ENCODE assay signal across 7 cellular contexts in genomic region chr1:84998642-84999280, GRCh38. TPM values are rescaled to one million over a fixed set of nuclear protein-coding genes. Genes with fewer than 3 reads are reported as not detected.
DNase-seq lines count a peak whose midpoint lies in the region; ATAC-seq and TF ChIP-seq lines count a peak whose summit lies in the region.

No MANE protein-coding gene starts in this region.

- no peak overlapping the region for H3K4me3 ChIP-seq in HEK293 (ENCODE audit: low read depth, low read length)
- no peak overlapping the region for H3K4me3 ChIP-seq in cardiac fibroblast (replicated peaks in 1 of 2; ENCODE audit: low read depth in 2 of 2, low read length in 2 of 2)
- peak overlapping the region; percentile 76 for H3K4me3 ChIP-seq in skeletal muscle satellite cell (ENCODE audit: low read length)

- H3K36me3 ChIP-seq in HEK293 (ENCODE audit: control insufficient read depth in 2 of 2, insufficient read depth in 1 of 2, low read length in 2 of 2) (no peaks in the 10 kb centered on the region), skeletal muscle satellite cell (ENCODE audit: insufficient read depth, low read length) (no peaks in the 10 kb centered on the region)

- H3K9me3 ChIP-seq in HEK293 (ENCODE audit: control insufficient read depth, insufficient read depth, low read depth, low read length) (no peaks in the 10 kb centered on the region), skeletal muscle satellite cell (replicated peaks; ENCODE audit: low read length) (no peaks in the 10 kb centered on the region)

- DNase-seq in SW480 (ENCODE audit: low spot score) (peak; percentile 9), cardiac fibroblast (ENCODE audit: low read depth in 2 of 2) (peak; percentile 9 to 20), NCI-H526 (lab: John Stamatoyannopoulos, UW) (no peak), nucleus accumbens (lab: John Stamatoyannopoulos, UW) (no peak)

- CTCF ChIA-PET in HEK293 (lab: Yijun Ruan, JAX), result no interaction called here

- H3K27ac ChIP-seq in HEK293 (ENCODE audit: extremely low read depth, low read depth, low read length), result no peak overlapping the region

- ATAC-seq in HG02571 (IDR thresholded peaks at IDR 0.05; ENCODE audit: unreplicated experiment), result no peak

- no peak overlapping the region for H3K9ac ChIP-seq in skeletal muscle satellite cell (ENCODE audit: low read depth, low read length)

- POLR2A ChIA-PET in HEK293 (lab: Yijun Ruan, JAX), result no interaction called here

- H3K4me2 ChIP-seq in skeletal muscle satellite cell (ENCODE audit: low read length), result peak overlapping the region; percentile 91

- TF ChIP-seq CTCF in HEK293 (tag by site-specific recombination; IDR thresholded peaks at IDR 0.05), result no peak
- TF ChIP-seq CTCF in cardiac fibroblast (IDR thresholded peaks at IDR 0.05; ENCODE audit: low read depth, low read length), result no peak

- H3K4me1 ChIP-seq in HEK293 (ENCODE audit: control insufficient read depth, insufficient read depth, low read length) (no peaks in the 10 kb centered on the region), skeletal muscle satellite cell (ENCODE audit: control insufficient read depth, insufficient read depth, low read length) (peaks cover 17% of the 10 kb centered on the region)

- peaks cover 76% of the 10 kb centered on the region for H3K27me3 ChIP-seq in skeletal muscle satellite cell (ENCODE audit: control insufficient read depth, insufficient read depth, low read length)

TF ChIP-seq in HEK293, 187 proteins besides CTCF, POLR2A, EP300 and RAD21:
- TF ChIP-seq ZNF121 (tag by site-specific recombination; IDR thresholded peaks at IDR 0.05), result peak; percentile 97
- no peak for TF ChIP-seq ZNF518A (tag by site-specific recombination; conservative IDR thresholded peaks at IDR 0.05; ENCODE audit: low read depth)
- TF ChIP-seq, protein P1, sequence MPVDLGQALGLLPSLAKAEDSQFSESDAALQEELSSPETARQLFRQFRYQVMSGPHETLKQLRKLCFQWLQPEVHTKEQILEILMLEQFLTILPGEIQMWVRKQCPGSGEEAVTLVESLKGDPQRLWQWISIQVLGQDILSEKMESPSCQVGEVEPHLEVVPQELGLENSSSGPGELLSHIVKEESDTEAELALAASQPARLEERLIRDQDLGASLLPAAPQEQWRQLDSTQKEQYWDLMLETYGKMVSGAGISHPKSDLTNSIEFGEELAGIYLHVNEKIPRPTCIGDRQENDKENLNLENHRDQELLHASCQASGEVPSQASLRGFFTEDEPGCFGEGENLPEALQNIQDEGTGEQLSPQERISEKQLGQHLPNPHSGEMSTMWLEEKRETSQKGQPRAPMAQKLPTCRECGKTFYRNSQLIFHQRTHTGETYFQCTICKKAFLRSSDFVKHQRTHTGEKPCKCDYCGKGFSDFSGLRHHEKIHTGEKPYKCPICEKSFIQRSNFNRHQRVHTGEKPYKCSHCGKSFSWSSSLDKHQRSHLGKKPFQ (tag by site-specific recombination; IDR thresholded peaks at IDR 0.05), result no peak
- no peak for TF ChIP-seq OVOL3 (tag by site-specific recombination; IDR thresholded peaks at IDR 0.05)

RNA-seq across cellular contexts. Expression of gene MCOLN2, which starts 1.8 kb away (rescaled TPM):
- 0.51 and 2.0 TPM in 2 replicates for total RNA-seq in skeletal muscle satellite cell (2012; rRNA removed)

RNA-seq across cellular contexts. Expression of gene MCOLN3, which starts 49.5 kb away (rescaled TPM):
- total RNA-seq in skeletal muscle satellite cell (2012; rRNA removed), result 1.7 and 2.8 TPM in 2 replicates

Comparison
In these comparisons a context has a peak if more than half of its experiments do, and no peak if none do; other contexts are left out.
1. DNase-seq: peak in SW480 (single experiment) and cardiac fibroblast (2 of 2); none in NCI-H526 (0 of 2) and nucleus accumbens (0 of 56).